12 cellular contexts compared by ENCODE assay signal in the genomic region with DNA sequence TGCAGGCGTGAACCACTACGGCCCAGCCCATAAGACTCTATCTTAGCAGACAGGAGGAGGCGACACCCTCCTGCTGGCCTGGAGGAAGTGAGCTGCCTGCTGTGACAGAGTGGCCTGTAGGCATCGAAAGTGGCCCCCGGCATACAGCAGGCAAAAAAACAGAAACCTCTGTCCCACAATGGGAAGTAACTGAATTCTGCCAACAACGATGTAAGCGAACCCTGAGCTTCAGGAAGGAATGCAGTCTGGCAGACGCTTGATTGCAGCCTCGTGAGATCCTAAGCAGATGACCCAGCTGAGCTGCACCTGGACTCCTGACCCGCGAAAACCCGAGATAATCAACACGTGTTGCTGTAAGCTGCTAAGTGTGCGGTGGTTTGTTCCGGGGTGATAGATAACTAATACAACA. TPM values are rescaled to one million over a fixed set of nuclear protein-coding genes. Genes with fewer than 3 reads are reported as not detected.
DNase-seq lines count a peak whose midpoint lies in the region; TF ChIP-seq lines count a peak whose summit lies in the region.
"Had no signal": no experiment of that assay in that cellular context is flagged by ENCODE, and none has a peak within 500 bp of the region (broad histone marks: within the 10 kb centered on the region; RNA-seq: fewer than 3 reads in every experiment).

No MANE protein-coding gene starts in this region.

- H2BK5ac ChIP-seq in H9 (ENCODE audit: insufficient read length, low read length), result no peak overlapping the region

- H3K27me3 ChIP-seq in H9 (ENCODE audit: insufficient read depth, low read length), result no peaks in the 10 kb centered on the region

- no peak overlapping the region for H3K23ac ChIP-seq in H9 (ENCODE audit: insufficient read length, low read depth, low read length)

- no peaks in the 10 kb centered on the region for H3K79me2 ChIP-seq in H9 (ENCODE audit: insufficient read depth, low read length)

- H3K27ac ChIP-seq in H9 (ENCODE audit: insufficient read length, low read depth, low read length), result no peak overlapping the region

- H2BK15ac ChIP-seq in H9 (ENCODE audit: low read depth, low read length), result no peak overlapping the region

- H4K20me1 ChIP-seq in H9 (ENCODE audit: control insufficient read depth, insufficient read depth, insufficient read length), result no peaks in the 10 kb centered on the region

- H2BK12ac ChIP-seq in H9 (ENCODE audit: insufficient read length, low read depth, low read length), result no peak overlapping the region

- no peak overlapping the region for H3K56ac ChIP-seq in H9 (ENCODE audit: insufficient read length, low read depth, low read length)

- no peaks in the 10 kb centered on the region for H3K9me3 ChIP-seq in H9 (ENCODE audit: control insufficient read depth, low read depth, low read length)

- H3K4me1 Mint-ChIP-seq in H9, result peaks cover 16% of the 10 kb centered on the region in 2 experiments

- H3K4me1 ChIP-seq in H9 (ENCODE audit: insufficient read depth, low read length), result peaks cover 4% of the 10 kb centered on the region; the same call in 1 of the 2 replicates

- no peak overlapping the region for H2BK120ac ChIP-seq in H9 (ENCODE audit: low read depth, low read length, poor library complexity, severe bottlenecking)

- no peak overlapping the region for H2AK5ac ChIP-seq in H9 (ENCODE audit: insufficient read length, low read length)

- H3K36me3 Mint-ChIP-seq in H9 (ENCODE audit: insufficient read depth in 1 of 3, low read depth in 3 of 3), result no peaks in the 10 kb centered on the region
- H3K36me3 Mint-ChIP-seq: CD8-positive, alpha-beta memory T cell had no signal

- H4K8ac ChIP-seq in H9 (replicated peaks; ENCODE audit: insufficient read length, low read depth, low read length), result no peak overlapping the region

- no peak overlapping the region for H4K5ac ChIP-seq in H9 (ENCODE audit: insufficient read length, low read depth, low read length)

- WGBS in H9 (ENCODE audit: extremely low coverage, insufficient read length, low lambda C conversion rate), result no CpG with 5 or more reads among the region's 15 CpGs

- no peaks in the 10 kb centered on the region for H3K23me2 ChIP-seq in H9 (ENCODE audit: insufficient read length, low read depth, low read length, poor library complexity, severe bottlenecking)

- no peak overlapping the region; a peak in 1 of 7 replicates for H3K27ac Mint-ChIP-seq in H9
- H3K27ac Mint-ChIP-seq: CD8-positive, alpha-beta memory T cell had no signal

- H2BK20ac ChIP-seq in H9 (ENCODE audit: low read depth, low read length, poor library complexity, severe bottlenecking), result no peak overlapping the region

- H3K79me1 ChIP-seq in H9 (ENCODE audit: insufficient read depth, low read depth, low read length, poor library complexity, severe bottlenecking), result no peaks in the 10 kb centered on the region

- H4K91ac ChIP-seq in H9 (ENCODE audit: insufficient read length, low read depth, low read length), result no peak overlapping the region

- H2AFZ ChIP-seq in H9 (ENCODE audit: low read length), result no peak overlapping the region

- no peaks in the 10 kb centered on the region; the same call in 1 of the 2 replicates for H3K27me3 Mint-ChIP-seq in H9 (ENCODE audit: low read depth)

- H3K18ac ChIP-seq in H9 (ENCODE audit: insufficient read length, low read depth, low read length), result no peak overlapping the region

- H3K4me2 ChIP-seq in H9 (ENCODE audit: insufficient read depth, insufficient read length, low read length), result no peak overlapping the region

- no peak for TF ChIP-seq CTCF in H9 (conservative IDR thresholded peaks at IDR 0.05)

- H3K9ac ChIP-seq in H9 (ENCODE audit: extremely low read depth, insufficient read length, low read length), result no peak overlapping the region

- H3T11ph ChIP-seq in H9 (ENCODE audit: low read length), result no peak overlapping the region

- H3K4ac ChIP-seq in H9 (ENCODE audit: low read depth, low read length), result no peak overlapping the region

- DNase-seq in DMS53 (lab: John Stamatoyannopoulos, UW) (peak; percentile 80), H9 (peak; percentile 40), OCI-M1 (lab: John Stamatoyannopoulos, UW) (peak; percentile 64), iPS-NIHi7 (ENCODE audit: extremely low spot score) (peak; percentile 28), midbrain (lab: John Stamatoyannopoulos, UW) (no peak), AG20443 (ENCODE audit: low spot score) (no peak), inferior parietal cortex (ENCODE audit: extremely low spot score) (no peak), NCI-H1092 treated with DMSO at 0.1 percent for 48 hours (lab: John Stamatoyannopoulos, UW) (no peak)
- DNase-seq: activated gamma-delta T cell treated with Interleukin-2 at 50 U/mL for 16 hours; CD8-positive, alpha-beta memory T cell; kidney; NCI-H2171 had no signal

- H3K4me3 Mint-ChIP-seq in H9, result no peak overlapping the region
- H3K4me3 Mint-ChIP-seq: CD8-positive, alpha-beta memory T cell had no signal

- peaks cover 0 to 2% of the 10 kb centered on the region in 2 experiments; a peak in 1 of 5 replicates for H3K9me3 Mint-ChIP-seq in H9
- H3K9me3 Mint-ChIP-seq: CD8-positive, alpha-beta memory T cell had no signal

- no peak overlapping the region for H3K14ac ChIP-seq in H9 (ENCODE audit: insufficient read depth, low read length)

RNA-seq across cellular contexts. Expression of a gene that starts 13.6 kb away (rescaled TPM):
- total RNA-seq in H9 (2021), result 0.57 and 0.72 TPM in 2 replicates

Comparison
In these comparisons a context has a peak if more than half of its experiments do, and no peak if none do; other contexts are left out.
1. DNase-seq: peak in DMS53 (single experiment), H9 (single experiment), OCI-M1 (single experiment) and iPS-NIHi7 (single experiment); none in midbrain (single experiment), AG20443 (single experiment), inferior parietal cortex (single experiment) and NCI-H1092 treated with DMSO at 0.1 percent for 48 hours (single experiment).